Comparison of ENCODE assay signal across 1 cellular context in the genomic region with DNA sequence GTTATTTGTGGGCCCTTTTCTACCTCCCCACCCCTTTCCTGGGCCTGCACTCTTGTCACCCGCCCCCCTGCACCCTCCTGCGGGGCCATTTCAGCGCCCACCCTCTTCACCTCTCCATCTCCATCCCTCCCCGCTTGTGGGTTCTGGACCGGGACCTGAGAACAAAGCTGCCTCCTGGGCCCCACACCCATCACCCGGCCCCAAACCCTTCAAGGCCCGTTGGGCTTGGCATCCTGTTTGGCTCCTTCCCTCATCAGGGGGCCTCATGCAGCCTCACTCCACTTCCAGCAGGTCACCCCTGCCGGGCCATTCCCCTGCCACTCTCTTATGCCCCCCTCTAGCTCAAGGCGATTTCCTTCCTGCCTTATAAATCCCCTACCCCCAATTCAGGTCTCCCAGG.
TF ChIP-seq lines count a peak whose summit lies in the region.

No MANE protein-coding gene starts in this region.

TF ChIP-seq in WTC11, 78 proteins besides CTCF, POLR2A, EP300 and RAD21 (continued from another document):
- TF ChIP-seq, protein P1, sequence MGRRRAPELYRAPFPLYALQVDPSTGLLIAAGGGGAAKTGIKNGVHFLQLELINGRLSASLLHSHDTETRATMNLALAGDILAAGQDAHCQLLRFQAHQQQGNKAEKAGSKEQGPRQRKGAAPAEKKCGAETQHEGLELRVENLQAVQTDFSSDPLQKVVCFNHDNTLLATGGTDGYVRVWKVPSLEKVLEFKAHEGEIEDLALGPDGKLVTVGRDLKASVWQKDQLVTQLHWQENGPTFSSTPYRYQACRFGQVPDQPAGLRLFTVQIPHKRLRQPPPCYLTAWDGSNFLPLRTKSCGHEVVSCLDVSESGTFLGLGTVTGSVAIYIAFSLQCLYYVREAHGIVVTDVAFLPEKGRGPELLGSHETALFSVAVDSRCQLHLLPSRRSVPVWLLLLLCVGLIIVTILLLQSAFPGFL (CRISPR knock-in tag; IDR thresholded peaks at IDR 0.05; ENCODE audit: borderline replicate concordance), result no peak
